9 cellular contexts compared by ENCODE assay signal in the genomic region with DNA sequence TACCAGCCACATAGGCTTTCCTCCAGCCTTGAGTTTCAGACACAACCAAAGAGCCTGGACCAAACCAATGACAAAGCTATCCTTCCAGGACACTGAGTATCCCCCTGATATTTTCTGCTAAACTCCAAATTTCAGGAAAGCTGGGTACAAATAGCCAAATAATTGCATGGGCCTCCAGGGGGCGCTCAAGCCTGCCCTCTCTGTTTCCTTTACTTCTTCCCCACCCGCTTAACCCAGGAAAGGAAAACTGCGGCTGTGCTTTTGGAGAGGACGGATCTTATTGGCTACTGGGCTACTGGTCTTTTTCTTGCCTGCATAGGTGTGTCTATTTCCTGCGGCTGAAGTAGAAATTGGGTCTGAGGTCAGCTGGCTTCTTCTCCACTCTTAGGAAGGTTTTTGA. TPM values are rescaled to one million over a fixed set of nuclear protein-coding genes. Genes with fewer than 3 reads are reported as not detected.
A peak's percentile ranks its signal among the peaks of the same experiment; 100 is the strongest.
DNase-seq lines count a peak whose midpoint lies in the region; ATAC-seq and TF ChIP-seq lines count a peak whose summit lies in the region.
"Had no signal": no experiment of that assay in that cellular context is flagged by ENCODE, and none has a peak within 500 bp of the region (broad histone marks: within the 10 kb centered on the region; RNA-seq: fewer than 3 reads in every experiment).

No MANE protein-coding gene starts in this region.

- peaks cover 4% of the 10 kb centered on the region for H3K4me1 Mint-ChIP-seq in CD8-positive, alpha-beta T cell (ENCODE audit: low read depth)

- H3K9me3 ChIP-seq in CD8-positive, alpha-beta T cell (ENCODE audit: low read length): peaks cover 6% of the 10 kb centered on the region

- intact Hi-C loops in CD8-positive, alpha-beta T cell (cut with DNase I, micrococcal nuclease): loop anchor here (1.0 to 2.0 kb wide), 5 partner anchors 12 to 111 kb away; no protein-coding TSS in a partner anchor
- intact Hi-C loops in Right ventricle myocardium inferior (cut with DNase I): no loop called here

- in situ Hi-C loops in SK-MEL-5 (cut with HindIII; ENCODE audit: low pct_unique_long_range_greater_than_20kb, low sequenced_read_pairs): no loop called here

- no peak overlapping the region for H3K4me3 Mint-ChIP-seq in CD8-positive, alpha-beta T cell

- H3K36me3 Mint-ChIP-seq in CD8-positive, alpha-beta T cell: peaks cover 2% of the 10 kb centered on the region

- CTCF ChIA-PET in CD8-positive, alpha-beta T cell (lab: Charles Lee): interaction anchor here (0.6 to 11.2 kb wide), 36 partner anchors 9 to 384 kb away, joined by 3 to 355 read pairs (median 4); partner anchors contain the start of genes ABI3, GNGT2 and PHOSPHO1

- H3K9me3 Mint-ChIP-seq in CD8-positive, alpha-beta T cell: peaks cover 9% of the 10 kb centered on the region

- POLR2A ChIA-PET in CD8-positive, alpha-beta T cell (lab: Charles Lee): interaction anchor here (1.2 to 2.3 kb wide), 5 partner anchors 11 to 47 kb away, joined by 3 to 20 read pairs (median 4); no protein-coding TSS in a partner anchor

- H3K4me1 ChIP-seq in CD8-positive, alpha-beta T cell (ENCODE audit: insufficient read depth, low read length): no peaks in the 10 kb centered on the region

- H3K27me3 Mint-ChIP-seq in CD8-positive, alpha-beta T cell (ENCODE audit: low read depth): no peaks in the 10 kb centered on the region

- TF ChIP-seq CTCF in CD8-positive, alpha-beta T cell (IDR thresholded peaks at IDR 0.05): peak; percentile 89
- peak; percentile 75 for TF ChIP-seq CTCF in HL-60 (IDR thresholded peaks at IDR 0.05; ENCODE audit: insufficient read depth, low read length)

- ATAC-seq in CD8-positive, alpha-beta T cell: peak; percentile 42
- ATAC-seq in Right ventricle myocardium inferior (no peak), GM21390 (IDR thresholded peaks at IDR 0.05; ENCODE audit: unreplicated experiment) (no peak)

- H3K27me3 ChIP-seq in CD8-positive, alpha-beta T cell (ENCODE audit: insufficient read depth, low read length): no peaks in the 10 kb centered on the region
- H3K27me3 ChIP-seq in HL-60 (ENCODE audit: insufficient read depth, poor library complexity, severe bottlenecking): no peaks in the 10 kb centered on the region

- no peak overlapping the region for H3K27ac ChIP-seq in CD8-positive, alpha-beta T cell (ENCODE audit: low read depth, low read length)
- H3K27ac ChIP-seq in HL-60 (replicated peaks): no peak overlapping the region
- H3K27ac ChIP-seq: SK-N-MC had no signal

- H3K4me3 ChIP-seq in CD8-positive, alpha-beta T cell (ENCODE audit: low read depth, low read length): no peak overlapping the region
- no peak overlapping the region for H3K4me3 ChIP-seq in HL-60 (replicated peaks; ENCODE audit: insufficient read depth, low read length)
- H3K4me3 ChIP-seq: SK-N-MC had no signal

- DNase-seq in CD8-positive, alpha-beta T cell: peak; percentile 39 to 82 (median 61)
- peak in 1 of 2 experiments; percentile 58 for DNase-seq in HL-60 (ENCODE audit: low read depth in 1 of 2, low spot score in 1 of 2)
- peak; percentile 86 for DNase-seq in SK-MEL-5 (ENCODE audit: low read depth, low spot score)
- DNase-seq in activated naive CD4-positive, alpha-beta T cell treated with anti-CD3 and anti-CD28 coated beads, Interleukin-2, amount 50 U/mL, for 16 hours: peak; percentile 57
- peak; percentile 78 for DNase-seq in Right ventricle myocardium inferior (ENCODE audit: missing footprints)
- peak; percentile 17 for DNase-seq in pulmonary artery endothelial cell (ENCODE audit: low read depth, low spot score)
- no peak for DNase-seq in DMS153 (lab: John Stamatoyannopoulos, UW)

- no peak overlapping the region for H3K27ac Mint-ChIP-seq in CD8-positive, alpha-beta T cell

- no peaks in the 10 kb centered on the region for H3K36me3 ChIP-seq in CD8-positive, alpha-beta T cell (ENCODE audit: insufficient read depth, low read length)

RNA-seq across cellular contexts. Expression of gene GNGT2, which starts 30.1 kb away (rescaled TPM):
- 1 to 10 TPM; 3.7 to 4.1 TPM for total RNA-seq in CD8-positive, alpha-beta T cell
- total RNA-seq in SK-MEL-5 (2014; rRNA removed; shearing (Covaris generic)): not detected in 2 replicates
- polyA plus RNA-seq in SK-MEL-5 (2015; cell fraction: cytosol; rRNA removed): not detected in 2 replicates
- not detected in 2 replicates for polyA plus RNA-seq in SK-MEL-5 (2015; cell fraction: nucleus; rRNA removed)
- 2.5 TPM for total RNA-seq in Right ventricle myocardium inferior
- total RNA-seq in pulmonary artery endothelial cell: 0.86 and 1.3 TPM in 2 replicates

RNA-seq across cellular contexts. Expression of gene ABI3, which starts 30.2 kb away (rescaled TPM):
- 10 to 100 TPM; 12.8 to 13.6 TPM for total RNA-seq in CD8-positive, alpha-beta T cell
- total RNA-seq in SK-MEL-5 (2014; rRNA removed; shearing (Covaris generic)): not detected in 2 replicates
- not detected in 2 replicates for polyA plus RNA-seq in SK-MEL-5 (2015; cell fraction: cytosol; rRNA removed)
- polyA plus RNA-seq in SK-MEL-5 (2015; cell fraction: nucleus; rRNA removed): not detected in 2 replicates
- total RNA-seq in Right ventricle myocardium inferior (6.3 TPM), pulmonary artery endothelial cell (21.7 and 26.5 TPM in 2 replicates)

RNA-seq across cellular contexts. Expression of gene B4GALNT2, which starts 47.7 kb away (rescaled TPM):
- under 1 TPM in 1 of 2 experiments, not detected in 1; 0.05 TPM for total RNA-seq in CD8-positive, alpha-beta T cell
- not detected in 2 replicates for total RNA-seq in SK-MEL-5 (2014; rRNA removed; shearing (Covaris generic))
- polyA plus RNA-seq in SK-MEL-5 (2015; cell fraction: cytosol; rRNA removed): not detected in 2 replicates
- not detected in 2 replicates for polyA plus RNA-seq in SK-MEL-5 (2015; cell fraction: nucleus; rRNA removed)
- not detected for total RNA-seq in Right ventricle myocardium inferior
- not detected in 2 replicates for total RNA-seq in pulmonary artery endothelial cell

RNA-seq across cellular contexts. Expression of gene PHOSPHO1, which starts 50.3 kb away (rescaled TPM):
- not detected for total RNA-seq in CD8-positive, alpha-beta T cell
- 0.40 and 0.50 TPM in 2 replicates for total RNA-seq in SK-MEL-5 (2014; rRNA removed; shearing (Covaris generic))
- 0.41 and 1.6 TPM in 2 replicates for polyA plus RNA-seq in SK-MEL-5 (2015; cell fraction: cytosol; rRNA removed)
- 1.2 and 1.9 TPM in 2 replicates for polyA plus RNA-seq in SK-MEL-5 (2015; cell fraction: nucleus; rRNA removed)
- total RNA-seq in Right ventricle myocardium inferior (0.78 TPM), pulmonary artery endothelial cell (0.07 and 0.18 TPM in 2 replicates)
